1 cellular context compared by ENCODE assay signal in the genomic region with DNA sequence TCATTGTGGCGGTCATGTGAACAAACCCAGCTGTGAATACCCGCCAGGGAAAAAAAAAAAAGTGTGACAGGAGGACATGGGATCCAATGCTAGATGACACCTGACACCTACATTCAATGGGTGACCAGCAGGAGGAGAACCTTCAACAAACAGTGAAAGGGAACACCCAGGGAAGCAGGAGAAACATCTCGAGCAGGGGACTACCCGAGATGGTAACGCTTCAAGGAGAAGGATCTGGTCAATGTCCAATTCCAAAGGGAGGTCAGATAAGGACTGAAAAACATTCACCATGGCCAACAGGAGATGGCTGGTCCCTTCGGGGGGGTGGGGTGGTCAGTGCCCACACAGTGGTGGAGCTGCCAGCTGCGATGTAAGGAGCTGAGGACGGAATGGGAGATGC.
A peak's percentile ranks its signal among the peaks of the same experiment; 100 is the strongest.
TF ChIP-seq lines count a peak whose summit lies in the region.

No MANE protein-coding gene starts in this region.

TF ChIP-seq in HEK293, 187 proteins besides CTCF, POLR2A, EP300 and RAD21 (continued from another document):
- TF ChIP-seq, protein P1, sequence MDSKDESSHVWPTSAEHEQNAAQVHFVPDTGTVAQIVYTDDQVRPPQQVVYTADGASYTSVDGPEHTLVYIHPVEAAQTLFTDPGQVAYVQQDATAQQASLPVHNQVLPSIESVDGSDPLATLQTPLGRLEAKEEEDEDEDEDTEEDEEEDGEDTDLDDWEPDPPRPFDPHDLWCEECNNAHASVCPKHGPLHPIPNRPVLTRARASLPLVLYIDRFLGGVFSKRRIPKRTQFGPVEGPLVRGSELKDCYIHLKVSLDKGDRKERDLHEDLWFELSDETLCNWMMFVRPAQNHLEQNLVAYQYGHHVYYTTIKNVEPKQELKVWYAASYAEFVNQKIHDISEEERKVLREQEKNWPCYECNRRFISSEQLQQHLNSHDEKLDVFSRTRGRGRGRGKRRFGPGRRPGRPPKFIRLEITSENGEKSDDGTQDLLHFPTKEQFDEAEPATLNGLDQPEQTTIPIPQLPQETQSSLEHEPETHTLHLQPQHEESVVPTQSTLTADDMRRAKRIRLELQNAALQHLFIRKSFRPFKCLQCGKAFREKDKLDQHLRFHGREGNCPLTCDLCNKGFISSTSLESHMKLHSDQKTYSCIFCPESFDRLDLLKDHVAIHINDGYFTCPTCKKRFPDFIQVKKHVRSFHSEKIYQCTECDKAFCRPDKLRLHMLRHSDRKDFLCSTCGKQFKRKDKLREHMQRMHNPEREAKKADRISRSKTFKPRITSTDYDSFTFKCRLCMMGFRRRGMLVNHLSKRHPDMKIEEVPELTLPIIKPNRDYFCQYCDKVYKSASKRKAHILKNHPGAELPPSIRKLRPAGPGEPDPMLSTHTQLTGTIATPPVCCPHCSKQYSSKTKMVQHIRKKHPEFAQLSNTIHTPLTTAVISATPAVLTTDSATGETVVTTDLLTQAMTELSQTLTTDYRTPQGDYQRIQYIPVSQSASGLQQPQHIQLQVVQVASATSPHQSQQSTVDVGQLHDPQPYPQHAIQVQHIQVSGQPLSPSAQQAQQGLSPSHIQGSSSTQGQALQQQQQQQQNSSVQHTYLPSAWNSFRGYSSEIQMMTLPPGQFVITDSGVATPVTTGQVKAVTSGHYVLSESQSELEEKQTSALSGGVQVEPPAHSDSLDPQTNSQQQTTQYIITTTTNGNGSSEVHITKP (tag by site-specific recombination; IDR thresholded peaks at IDR 0.05): 0 out of 2 replicates have a peak, but pooled peaks have one; percentile 18
- TF ChIP-seq ZNF10 (tag by site-specific recombination; IDR thresholded peaks at IDR 0.05) (peak; percentile 85; the same call in 1 of the 2 replicates), ZFP37 (tag by site-specific recombination; IDR thresholded peaks at IDR 0.05) (no peak), ZNF785 (tag by site-specific recombination; IDR thresholded peaks at IDR 0.05) (no peak), ZBTB17 (tag by site-specific recombination; IDR thresholded peaks at IDR 0.05) (peak; percentile 18; the same call in 1 of the 2 replicates), ZNF274 (IDR thresholded peaks at IDR 0.05; ENCODE audit: low read length) (no peak), ZNF274 (tag by site-specific recombination; IDR thresholded peaks at IDR 0.05; ENCODE audit: borderline replicate concordance) (no peak), ZNF777 (tag by site-specific recombination; IDR thresholded peaks at IDR 0.05; ENCODE audit: borderline replicate concordance) (no peak), SCRT1 (tag by site-specific recombination; IDR thresholded peaks at IDR 0.05; ENCODE audit: borderline replicate concordance) (no peak), OSR2 (tag by site-specific recombination; IDR thresholded peaks at IDR 0.05) (peak; percentile 73), MZF1 (tag by site-specific recombination; IDR thresholded peaks at IDR 0.05; ENCODE audit: borderline replicate concordance) (no peak), ZNF514 (tag by site-specific recombination; IDR thresholded peaks at IDR 0.05) (no peak), ZNF521 (tag by site-specific recombination; IDR thresholded peaks at IDR 0.05) (no peak), GLI4 (tag by site-specific recombination; IDR thresholded peaks at IDR 0.05) (no peak), ZNF37A (tag by site-specific recombination; IDR thresholded peaks at IDR 0.05) (no peak), KLF10 (tag by site-specific recombination; IDR thresholded peaks at IDR 0.05) (no peak), ZEB2 (tag by site-specific recombination; IDR thresholded peaks at IDR 0.05) (no peak)
- TF ChIP-seq, protein P2, sequence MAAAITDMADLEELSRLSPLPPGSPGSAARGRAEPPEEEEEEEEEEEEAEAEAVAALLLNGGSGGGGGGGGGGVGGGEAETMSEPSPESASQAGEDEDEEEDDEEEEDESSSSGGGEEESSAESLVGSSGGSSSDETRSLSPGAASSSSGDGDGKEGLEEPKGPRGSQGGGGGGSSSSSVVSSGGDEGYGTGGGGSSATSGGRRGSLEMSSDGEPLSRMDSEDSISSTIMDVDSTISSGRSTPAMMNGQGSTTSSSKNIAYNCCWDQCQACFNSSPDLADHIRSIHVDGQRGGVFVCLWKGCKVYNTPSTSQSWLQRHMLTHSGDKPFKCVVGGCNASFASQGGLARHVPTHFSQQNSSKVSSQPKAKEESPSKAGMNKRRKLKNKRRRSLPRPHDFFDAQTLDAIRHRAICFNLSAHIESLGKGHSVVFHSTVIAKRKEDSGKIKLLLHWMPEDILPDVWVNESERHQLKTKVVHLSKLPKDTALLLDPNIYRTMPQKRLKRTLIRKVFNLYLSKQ (tag by site-specific recombination; IDR thresholded peaks at IDR 0.05; ENCODE audit: borderline replicate concordance): no peak
- TF ChIP-seq, protein P3, sequence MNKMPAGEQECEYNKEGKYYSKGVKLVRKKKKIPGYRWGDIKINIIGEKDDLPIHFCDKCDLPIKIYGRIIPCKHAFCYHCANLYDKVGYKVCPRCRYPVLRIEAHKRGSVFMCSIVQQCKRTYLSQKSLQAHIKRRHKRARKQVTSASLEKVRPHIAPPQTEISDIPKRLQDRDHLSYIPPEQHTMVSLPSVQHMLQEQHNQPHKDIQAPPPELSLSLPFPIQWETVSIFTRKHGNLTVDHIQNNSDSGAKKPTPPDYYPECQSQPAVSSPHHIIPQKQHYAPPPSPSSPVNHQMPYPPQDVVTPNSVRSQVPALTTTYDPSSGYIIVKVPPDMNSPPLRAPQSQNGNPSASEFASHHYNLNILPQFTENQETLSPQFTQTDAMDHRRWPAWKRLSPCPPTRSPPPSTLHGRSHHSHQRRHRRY (tag by site-specific recombination; IDR thresholded peaks at IDR 0.05): no peak
